13 cellular contexts compared by ENCODE assay signal in genomic region chr7:129690701-129691100, GRCh38.
DNase-seq lines count a peak whose midpoint lies in the region; ATAC-seq, FAIRE-seq and TF ChIP-seq lines count a peak whose summit lies in the region.
"Had no signal": no experiment of that assay in that cellular context is flagged by ENCODE, and none has a peak within 500 bp of the region (broad histone marks: within the 10 kb centered on the region; RNA-seq: fewer than 3 reads in every experiment).

No MANE protein-coding gene starts in this region.

- no peak overlapping the region for H3K18ac ChIP-seq in trophoblast cell (ENCODE audit: low read length)

- CTCF ChIA-PET in RWPE1 (lab: Yijun Ruan, JAX) = no interaction called here

- no peak overlapping the region for H4K8ac ChIP-seq in trophoblast cell (ENCODE audit: low read depth, low read length)

- H2AFZ ChIP-seq in GM23248 (no peak overlapping the region), trophoblast cell (ENCODE audit: insufficient read depth, low read length, poor library complexity) (no peak overlapping the region)

- no peak overlapping the region for H2BK12ac ChIP-seq in trophoblast cell (ENCODE audit: low read length)

- H3K4me2 ChIP-seq in GM23248 (ENCODE audit: unreplicated experiment) (no peak overlapping the region), trophoblast cell (ENCODE audit: low read length) (no peak overlapping the region)

- H3K4me1 ChIP-seq in GM23248 (ENCODE audit: insufficient read depth) (no peaks in the 10 kb centered on the region), trophoblast cell (ENCODE audit: control insufficient read depth in 1 of 2, insufficient read depth in 2 of 2, low read length in 2 of 2) (no peaks in the 10 kb centered on the region)
- H3K4me1 ChIP-seq: Peyer's patch had no signal

- TF ChIP-seq POLR2A in GM12891 (IDR thresholded peaks at IDR 0.05; ENCODE audit: low read depth, low read length) = no peak

- ATAC-seq in GM21381 (IDR thresholded peaks at IDR 0.05; ENCODE audit: unreplicated experiment) (no peak), HG03565 (IDR thresholded peaks at IDR 0.05; ENCODE audit: unreplicated experiment) (no peak)

- no peak overlapping the region for H3K27ac ChIP-seq in GM23248
- H3K27ac ChIP-seq in RWPE1 = no peak overlapping the region
- H3K27ac ChIP-seq in trophoblast cell (ENCODE audit: low read depth, low read length) = no peak overlapping the region
- H3K27ac ChIP-seq: C4-2B, Peyer's patch had no signal

- in situ Hi-C loops in GM23248 (cut with MboI) = no loop called here

- FAIRE-seq in GM12891 (lab: Jason Lieb, UNC) = no peak
- FAIRE-seq: H1 had no signal

- H4K91ac ChIP-seq in trophoblast cell (ENCODE audit: low read depth, low read length) = no peak overlapping the region

- peak; percentile 6 for DNase-seq in GM23248
- peak; percentile 8 for DNase-seq in RWPE1 (ENCODE audit: low spot score)
- peak; percentile 12 for DNase-seq in dermis blood vessel endothelial cell
- peak; percentile 19 to 56 for DNase-seq in trophoblast cell
- no peak for DNase-seq in GM12891 (ENCODE audit: insufficient read length, low spot score)
- DNase-seq: MV-4-11, NCI-H1436, Peyer's patch, SHP77 treated with DMSO at 0.1 percent for 48 hours had no signal

- H3K14ac ChIP-seq in trophoblast cell (ENCODE audit: low read length) = no peak overlapping the region

- POLR2A ChIA-PET in RWPE1 (lab: Yijun Ruan, JAX; ENCODE audit: low non-redundant PET) = no interaction called here

- H3K79me1 ChIP-seq in trophoblast cell (ENCODE audit: low read length) = no peaks in the 10 kb centered on the region

- H2AK5ac ChIP-seq in trophoblast cell (ENCODE audit: low read length) = no peak overlapping the region

- no peak overlapping the region for H4K12ac ChIP-seq in trophoblast cell (ENCODE audit: low read depth, low read length)

- H3K27me3 ChIP-seq in GM23248 (replicated peaks; ENCODE audit: insufficient read depth) = no peaks in the 10 kb centered on the region
- no peaks in the 10 kb centered on the region for H3K27me3 ChIP-seq in trophoblast cell (ENCODE audit: insufficient read depth, low read length)
- H3K27me3 ChIP-seq: Peyer's patch had no signal

- H3K4me3 ChIP-seq in GM23248 (no peak overlapping the region), trophoblast cell (ENCODE audit: low read depth, low read length) (no peak overlapping the region)
- H3K4me3 ChIP-seq: Peyer's patch had no signal

- H2BK5ac ChIP-seq in trophoblast cell (ENCODE audit: low read depth, low read length, poor library complexity) = no peak overlapping the region

- H3K79me2 ChIP-seq in GM23248 (ENCODE audit: insufficient read depth) (no peaks in the 10 kb centered on the region), trophoblast cell (ENCODE audit: control insufficient read depth, insufficient read depth, low read length, poor library complexity) (no peaks in the 10 kb centered on the region)

- WGBS in GM23248 (ENCODE audit: low coverage in 1 of 2, low lambda C conversion rate in 2 of 2, missing lambda C conversion rate in 2 of 2), 2 experiments = 79% methylated on average over 4 of the region's 4 CpGs
- WGBS in trophoblast cell (ENCODE audit: extremely low coverage, insufficient coverage, insufficient read length) = no CpG with 5 or more reads among the region's 4 CpGs

- H3K9ac ChIP-seq in GM23248 (no peak overlapping the region), trophoblast cell (ENCODE audit: low read length) (no peak overlapping the region)

- no peaks in the 10 kb centered on the region for H4K20me1 ChIP-seq in GM23248 (ENCODE audit: insufficient read depth)

- H3K36me3 ChIP-seq in GM23248 (ENCODE audit: low read depth) (peaks cover 6% of the 10 kb centered on the region; the same call in 1 of the 2 replicates), trophoblast cell (ENCODE audit: control insufficient read depth in 1 of 2, insufficient read depth in 2 of 2, low read length in 2 of 2) (peaks cover 3 to 10% of the 10 kb centered on the region in 2 experiments)

- no peak for TF ChIP-seq CTCF in RWPE1 (conservative IDR thresholded peaks at IDR 0.05; ENCODE audit: low read depth)

- H2BK120ac ChIP-seq in trophoblast cell (ENCODE audit: insufficient read depth, low read length, poor library complexity) = no peak overlapping the region

- no peaks in the 10 kb centered on the region for H3K9me3 ChIP-seq in GM23248 (ENCODE audit: low read depth)
- no peaks in the 10 kb centered on the region for H3K9me3 ChIP-seq in trophoblast cell (ENCODE audit: insufficient read depth, low read depth, low read length)
- H3K9me3 ChIP-seq: Peyer's patch had no signal

- H3F3A ChIP-seq in GM23248 (ENCODE audit: insufficient read depth) = no peaks in the 10 kb centered on the region

- H3K23ac ChIP-seq in trophoblast cell (ENCODE audit: low read length) = no peak overlapping the region

- no peaks in the 10 kb centered on the region for H3K9me2 ChIP-seq in GM23248 (ENCODE audit: insufficient read depth)

- H3K4ac ChIP-seq in trophoblast cell (ENCODE audit: low read depth, low read length) = no peak overlapping the region

TF ChIP-seq in GM12891, 5 proteins besides CTCF, POLR2A, EP300 and RAD21:
- no peak for TF ChIP-seq POLR2AphosphoS5 (IDR thresholded peaks at IDR 0.05; ENCODE audit: low read depth, low read length)
- TF ChIP-seq PAX5 (IDR thresholded peaks at IDR 0.05; ENCODE audit: insufficient read depth, low read length, severe bottlenecking) = no peak
- TF ChIP-seq SPI1 (IDR thresholded peaks at IDR 0.05; ENCODE audit: low read depth, low read length) = no peak
- TF ChIP-seq POU2F2 (IDR thresholded peaks at IDR 0.05; ENCODE audit: low read depth, low read length) = no peak
- TF ChIP-seq TAF1 (IDR thresholded peaks at IDR 0.05; ENCODE audit: low read depth, low read length) = no peak
TF ChIP-seq in GM12891: peak in this region for 0.
